In genomic region chr3:141460097-141460704, GRCh38 we compare ENCODE assay signal across 7 cellular contexts. TPM values are rescaled to one million over a fixed set of nuclear protein-coding genes. Genes with fewer than 3 reads are reported as not detected.
DNase-seq lines count a peak whose midpoint lies in the region; ATAC-seq and TF ChIP-seq lines count a peak whose summit lies in the region.

No MANE protein-coding gene starts in this region.

- H3K27me3 ChIP-seq in right cardiac atrium (ENCODE audit: control insufficient read depth, insufficient read depth), result no peaks in the 10 kb centered on the region
- no peaks in the 10 kb centered on the region for H3K27me3 ChIP-seq in sigmoid colon

- H3K27ac ChIP-seq in right cardiac atrium (ENCODE audit: low read length), result no peak overlapping the region
- no peak overlapping the region for H3K27ac ChIP-seq in sigmoid colon

- H3K9me3 ChIP-seq in right cardiac atrium (ENCODE audit: control insufficient read depth, low read length), result no peaks in the 10 kb centered on the region
- H3K9me3 ChIP-seq in sigmoid colon, result no peaks in the 10 kb centered on the region

- H3K4me3 ChIP-seq in right cardiac atrium (ENCODE audit: low read length), result no peak overlapping the region
- H3K4me3 ChIP-seq in sigmoid colon, result no peak overlapping the region

- H3K4me1 ChIP-seq in right cardiac atrium (ENCODE audit: control insufficient read depth, insufficient read depth, low read length) (no peaks in the 10 kb centered on the region), sigmoid colon (peaks cover 0 to 7% (median 5%) of the 10 kb centered on the region in 4 donors)

- WGBS in right cardiac atrium, result 25% methylated on average over 10 of the region's 10 CpGs
- 23 to 29% methylated on average over 10 of the region's 10 CpGs for WGBS in sigmoid colon, 2 donors

- intact Hi-C loops in right cardiac atrium (cut with DNase I), result loop anchor here in 3 of 4 donors (1.0 to 5.0 kb wide), 3 partner anchors 101 to 102 kb away; no protein-coding TSS in a partner anchor
- intact Hi-C loops in sigmoid colon (cut with DNase I), result loop anchor here (1.0 to 10.0 kb wide), 2 partner anchors 97 to 455 kb away; no protein-coding TSS in a partner anchor

- TF ChIP-seq CTCF in sigmoid colon (IDR thresholded peaks at IDR 0.05), result peak; percentile 83 to 89 (median 86)

- no peaks in the 10 kb centered on the region for H3K36me3 ChIP-seq in sigmoid colon

- DNase-seq in NCI-H187 treated with DMSO at 0.1 percent for 48 hours (lab: John Stamatoyannopoulos, UW) (peak; percentile 39), T-helper 2 cell (peak; percentile 57 to 87 (median 78)), amniotic epithelial cell (ENCODE audit: low read depth) (peak; percentile 79), right cardiac atrium (peak; percentile 88 to 95 (median 92)), sigmoid colon (peak; percentile 93)

- ATAC-seq in GM18505 (IDR thresholded peaks at IDR 0.05; ENCODE audit: unreplicated experiment), result peak; percentile 86
- ATAC-seq in HG02938 (IDR thresholded peaks at IDR 0.05; ENCODE audit: unreplicated experiment), result peak; percentile 83
- ATAC-seq in right cardiac atrium, result peak; percentile 96

- TF ChIP-seq POLR2A in GM18505 (IDR thresholded peaks at IDR 0.05; ENCODE audit: borderline replicate concordance, extremely low read depth, insufficient read depth, insufficient read length), result no peak
- no peak for TF ChIP-seq POLR2A in sigmoid colon (IDR thresholded peaks at IDR 0.05)

- no peak for TF ChIP-seq EP300 in sigmoid colon (IDR thresholded peaks at IDR 0.05)

RNA-seq across cellular contexts. Expression of gene RASA2, which starts 26.6 kb away (rescaled TPM):
- 1 to 10 TPM; 4.7 to 6.6 (median 6.0) TPM for total RNA-seq in right cardiac atrium
- polyA plus RNA-seq in right cardiac atrium, result 2.1 TPM
- 10 to 100 TPM; 13.0 to 20.5 (median 16.8) TPM for total RNA-seq in sigmoid colon
- polyA plus RNA-seq in sigmoid colon, result 1 to 10 TPM; 3.2 to 7.9 (median 3.6) TPM

Comparison
In these comparisons a context has a peak if more than half of its experiments do, and no peak if none do; other contexts are left out.
1. DNase-seq: peak in every context shown above with its lines; median percentile 93 in sigmoid colon; 92 in right cardiac atrium; 79 in amniotic epithelial cell; 78 in T-helper 2 cell; 39 in NCI-H187 treated with DMSO at 0.1 percent for 48 hours.